Comparison of ENCODE assay signal across 2 cellular contexts in genomic region chr20:38748097-38748862, GRCh38.
TF ChIP-seq lines count a peak whose summit lies in the region.

ACTR5 (plus strand) TSS chr20:38748460; CDS start chr20:38748479, 19 bp downstream.

TF ChIP-seq in HCT116, 20 proteins besides CTCF, POLR2A, EP300 and RAD21 (continued from another document):
- no peak for TF ChIP-seq EZH2phosphoT487 (IDR thresholded peaks at IDR 0.05; ENCODE audit: borderline replicate concordance)
- no peak for TF ChIP-seq SRF (IDR thresholded peaks at IDR 0.05; ENCODE audit: low read depth)
- no peak for TF ChIP-seq EGR1 (IDR thresholded peaks at IDR 0.05; ENCODE audit: low read depth)
- TF ChIP-seq TCF7L2 (IDR thresholded peaks at IDR 0.05; ENCODE audit: borderline replicate concordance, extremely low read depth, insufficient read depth, insufficient read length), result no peak
- peak; percentile 90 for TF ChIP-seq YY1 (IDR thresholded peaks at IDR 0.05; ENCODE audit: extremely low read depth, insufficient replicate concordance, low read depth, low read length)
- peak; percentile 76 for TF ChIP-seq POLR2AphosphoS5 (IDR thresholded peaks at IDR 0.05; ENCODE audit: low read depth, low read length)
- no peak; the same call in 1 of the 2 replicates for TF ChIP-seq SIN3A (IDR thresholded peaks at IDR 0.05; ENCODE audit: low read depth)

TF ChIP-seq in neural cell, 6 proteins besides CTCF, POLR2A, EP300 and RAD21 (continued from another document):
- TF ChIP-seq POLR2AphosphoS5 (IDR thresholded peaks at IDR 0.05), result peak; percentile 85
